In the genomic region with DNA sequence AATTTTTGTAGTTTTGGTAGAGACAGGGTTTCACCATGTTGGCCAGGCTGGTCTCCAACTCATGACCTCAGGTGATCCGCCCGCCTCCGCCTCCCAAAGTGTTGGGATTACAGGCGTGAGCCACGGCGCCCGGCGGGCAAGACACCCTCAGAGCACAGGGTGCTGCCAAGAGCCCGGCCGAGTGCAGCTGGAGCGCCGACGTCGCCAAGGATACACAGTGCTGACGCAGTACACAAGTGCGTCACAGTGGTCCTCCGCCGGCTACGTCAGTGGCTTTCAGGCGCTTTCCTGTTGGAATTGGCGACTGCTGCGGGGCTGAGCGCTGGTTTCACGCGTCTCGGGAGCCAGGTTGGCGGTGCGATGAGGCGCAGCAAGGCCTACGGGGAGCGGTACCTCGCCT, we compare ENCODE assay signal across 5 cellular contexts. TPM values are rescaled to one million over a fixed set of nuclear protein-coding genes. Genes with fewer than 3 reads are reported as not detected.
"Had no signal": no experiment of that assay in that cellular context is flagged by ENCODE, and none has a peak within 500 bp of the region (broad histone marks: within the 10 kb centered on the region; RNA-seq: fewer than 3 reads in every experiment).

No MANE protein-coding gene starts in this region.

RNA-seq across cellular contexts. Expression of gene CD8B, which starts 51.8 kb away (rescaled TPM):
- total RNA-seq: activated B cell treated with CpG ODN at 0.5 μM for 24 hours, dermis microvascular lymphatic vessel endothelial cell, endothelial cell of umbilical vein, fibroblast of lung, T-helper 17 cell had no signal
- polyA plus RNA-seq: endothelial cell of umbilical vein, fibroblast of lung had no signal
